Comparison of ENCODE assay signal across 12 cellular contexts in the genomic region with DNA sequence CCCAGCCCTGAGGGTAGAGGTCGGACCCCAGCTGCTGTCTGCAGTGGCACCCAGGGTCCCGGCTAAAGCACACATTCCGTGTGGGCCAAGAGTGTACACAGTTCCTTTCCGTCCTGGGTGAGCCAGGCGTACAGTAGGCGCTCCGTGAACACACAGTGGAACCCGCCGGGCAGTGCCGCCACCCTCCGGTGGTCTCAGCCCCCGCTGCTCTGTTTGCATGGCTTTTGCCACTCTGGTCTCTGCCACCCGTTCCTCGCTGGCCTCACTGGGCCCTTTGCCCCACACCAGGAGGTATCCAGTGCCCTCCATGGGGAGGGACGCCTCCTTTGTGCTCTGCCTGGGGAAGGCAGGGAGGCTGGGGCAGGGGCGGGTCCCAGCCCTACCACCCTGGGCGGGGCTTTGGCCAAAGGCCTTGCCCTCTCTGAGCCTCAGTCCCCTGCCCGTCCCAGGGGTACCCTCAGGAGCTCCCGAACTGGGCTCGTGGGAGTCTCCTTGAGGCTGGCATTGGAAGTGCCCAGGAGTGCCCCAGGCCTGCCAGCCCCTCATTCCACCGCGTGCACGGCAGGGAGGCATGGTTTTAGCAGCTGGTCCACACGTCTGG. TPM values are rescaled to one million over a fixed set of nuclear protein-coding genes. Genes with fewer than 3 reads are reported as not detected.
A peak's percentile ranks its signal among the peaks of the same experiment; 100 is the strongest.
DNase-seq lines count a peak whose midpoint lies in the region; ATAC-seq, FAIRE-seq and TF ChIP-seq lines count a peak whose summit lies in the region.
"Had no signal": no experiment of that assay in that cellular context is flagged by ENCODE, and none has a peak within 500 bp of the region (broad histone marks: within the 10 kb centered on the region; RNA-seq: fewer than 3 reads in every experiment).

No MANE protein-coding gene starts in this region.

- H3K27ac ChIP-seq in SJCRH30, result peak overlapping the region; percentile 87
- H3K27ac ChIP-seq in left ventricle myocardium inferior (replicated peaks), result peak overlapping the region; percentile 76
- peak overlapping the region; percentile 64 to 68 for H3K27ac ChIP-seq in prostate gland
- H3K27ac ChIP-seq: pancreas had no signal

- CTCF ChIA-PET in BJ (lab: Yijun Ruan, JAX), result interaction anchor here (0.6 to 15.2 kb wide), 6 partner anchors 10 to 51 kb away, joined by 3 to 228 read pairs (median 12); a partner anchor contains a TSS

- FAIRE-seq in RCC 7860 (lab: Jason Lieb, UNC), result no peak
- FAIRE-seq: frontal cortex, pancreas had no signal

- H3K36me3 ChIP-seq in BJ (ENCODE audit: control insufficient read depth, insufficient read depth, low read length), result no peaks in the 10 kb centered on the region; the same call in 1 of the 2 replicates
- H3K36me3 ChIP-seq in SJCRH30, result no peaks in the 10 kb centered on the region
- H3K36me3 ChIP-seq in left ventricle myocardium inferior, result no peaks in the 10 kb centered on the region
- H3K36me3 ChIP-seq in prostate gland, result no peaks in the 10 kb centered on the region
- H3K36me3 ChIP-seq: pancreas had no signal

- no peak for DNase-seq in BJ (ENCODE audit: low read depth)
- DNase-seq in SJCRH30, result no peak
- no peak for DNase-seq in left ventricle myocardium inferior
- no peak for DNase-seq in prostate gland (ENCODE audit: low spot score)
- DNase-seq in OCI-M2 (lab: John Stamatoyannopoulos, UW; ENCODE audit: unreplicated experiment), result no peak
- DNase-seq in RCC 7860 (ENCODE audit: low spot score), result no peak
- no peak for DNase-seq in cerebellar nuclear complex (lab: John Stamatoyannopoulos, UW)
- DNase-seq: activated CD4-positive, CD25-positive, alpha-beta regulatory T cell; HCEC 1CT had no signal

- no peak overlapping the region for H3K4me3 ChIP-seq in BJ (ENCODE audit: low read depth, low read length)
- H3K4me3 ChIP-seq in SJCRH30, result no peak overlapping the region
- peak overlapping the region; percentile 25 for H3K4me3 ChIP-seq in left ventricle myocardium inferior
- H3K4me3 ChIP-seq in prostate gland, result no peak overlapping the region
- H3K4me3 ChIP-seq: pancreas had no signal

- H3K9me3 ChIP-seq in SJCRH30 (replicated peaks) (no peaks in the 10 kb centered on the region), left ventricle myocardium inferior (replicated peaks) (no peaks in the 10 kb centered on the region), prostate gland (no peaks in the 10 kb centered on the region)
- H3K9me3 ChIP-seq: pancreas had no signal

- no peak for ATAC-seq in HG03025 (IDR thresholded peaks at IDR 0.05; ENCODE audit: low FRiP score, unreplicated experiment)

- no peak for TF ChIP-seq POLR2A in prostate gland (IDR thresholded peaks at IDR 0.05)

- intact Hi-C loops in left ventricle myocardium inferior (cut with micrococcal nuclease), result no loop called here
- intact Hi-C loops in prostate gland (cut with DNase I), result no loop called here

- H3K27me3 ChIP-seq in BJ (ENCODE audit: control insufficient read depth, insufficient read depth, low read length) (no peaks in the 10 kb centered on the region), SJCRH30 (no peaks in the 10 kb centered on the region), left ventricle myocardium inferior (ENCODE audit: low read depth) (no peaks in the 10 kb centered on the region), prostate gland (replicated peaks; ENCODE audit: insufficient read depth) (no peaks in the 10 kb centered on the region)
- H3K27me3 ChIP-seq: pancreas had no signal

- H3K4me1 ChIP-seq in SJCRH30, result peaks cover 54% of the 10 kb centered on the region
- peaks cover 82% of the 10 kb centered on the region for H3K4me1 ChIP-seq in left ventricle myocardium inferior
- peaks cover 36% of the 10 kb centered on the region for H3K4me1 ChIP-seq in prostate gland (replicated peaks)

- 60% methylated on average over 19 of the region's 24 CpGs for WGBS in prostate gland

- TF ChIP-seq CTCF in BJ (IDR thresholded peaks at IDR 0.05; ENCODE audit: insufficient read depth, low read depth, low read length) (0 out of 2 replicates have a peak, but pooled peaks have one; percentile 7), left ventricle myocardium inferior (IDR thresholded peaks at IDR 0.05; ENCODE audit: borderline replicate concordance) (no peak), prostate gland (IDR thresholded peaks at IDR 0.05) (no peak)

- POLR2A ChIA-PET in BJ (lab: Charles Lee), result no interaction called here

RNA-seq across cellular contexts. Expression of a gene that starts 13.0 kb away (rescaled TPM):
- 6.2 and 11.7 TPM in 2 replicates for polyA plus RNA-seq in BJ (2011; rRNA removed)
- polyA minus RNA-seq in BJ (2011; rRNA and poly(A)+ RNA removed), result 3.7 and 4.5 TPM in 2 replicates
- 18.1 and 18.7 TPM in 2 replicates for total RNA-seq in SJCRH30 (2014; rRNA removed; shearing (Covaris generic))
- total RNA-seq in left ventricle myocardium inferior (5.9 TPM), prostate gland (10 to 100 TPM; 19.6 to 40.4 TPM)

RNA-seq across cellular contexts. Expression of a gene that starts 19.4 kb away (rescaled TPM):
- polyA plus RNA-seq in BJ (2011; rRNA removed), result 25.7 and 74.7 TPM in 2 replicates
- 10.9 and 11.0 TPM in 2 replicates for polyA minus RNA-seq in BJ (2011; rRNA and poly(A)+ RNA removed)
- total RNA-seq in SJCRH30 (2014; rRNA removed; shearing (Covaris generic)), result 66.4 and 84.4 TPM in 2 replicates
- total RNA-seq in left ventricle myocardium inferior, result 661 TPM
- 1,000 to 10,000 TPM; 1,199 to 1,838 TPM for total RNA-seq in prostate gland

RNA-seq across cellular contexts. Expression of a gene that starts 20.4 kb away (rescaled TPM):
- polyA plus RNA-seq in BJ (2011; rRNA removed), result 4.9 and 7.9 TPM in 2 replicates
- 7.1 and 8.9 TPM in 2 replicates for polyA minus RNA-seq in BJ (2011; rRNA and poly(A)+ RNA removed)
- total RNA-seq in SJCRH30 (2014; rRNA removed; shearing (Covaris generic)), result 43.7 and 45.9 TPM in 2 replicates
- total RNA-seq in left ventricle myocardium inferior (16.7 TPM), prostate gland (10 to 100 TPM; 31.2 to 33.3 TPM)

RNA-seq across cellular contexts. Expression of a gene that starts 20.7 kb away (rescaled TPM):
- 16.9 and 25.8 TPM in 2 replicates for polyA plus RNA-seq in BJ (2011; rRNA removed)
- 3.0 and 5.2 TPM in 2 replicates for polyA minus RNA-seq in BJ (2011; rRNA and poly(A)+ RNA removed)
- total RNA-seq in SJCRH30 (2014; rRNA removed; shearing (Covaris generic)), result 43.0 and 47.2 TPM in 2 replicates
- 48.3 TPM for total RNA-seq in left ventricle myocardium inferior
- total RNA-seq in prostate gland, result 10 to 100 TPM; 24.3 to 24.9 TPM
